8 cellular contexts compared by ENCODE assay signal in genomic region chr10:71727429-71728217, GRCh38. TPM values are rescaled to one million over a fixed set of nuclear protein-coding genes. Genes with fewer than 3 reads are reported as not detected.
DNase-seq lines count a peak whose midpoint lies in the region; ATAC-seq lines count a peak whose summit lies in the region.

No MANE protein-coding gene starts in this region.

- H3K9me3 Mint-ChIP-seq in activated T-cell treated with anti-CD3 and anti-CD28 coated beads, Interleukin-2, amount 50 U/mL, for 24 hours: no peaks in the 10 kb centered on the region

- ATAC-seq in GM18520 (IDR thresholded peaks at IDR 0.05; ENCODE audit: unreplicated experiment) (peak; percentile 42), HG02763 (IDR thresholded peaks at IDR 0.05; ENCODE audit: unreplicated experiment) (peak; percentile 67), Right ventricle myocardium superior (ENCODE audit: poor library complexity) (peak; percentile 70)

- peak overlapping the region; percentile 64 for H3K4me3 Mint-ChIP-seq in activated T-cell treated with anti-CD3 and anti-CD28 coated beads, Interleukin-2, amount 50 U/mL, for 24 hours

- intact Hi-C loops in Right ventricle myocardium superior (cut with DNase I): loop anchor here (5.0 kb wide), 1 partner anchor 45 kb away; the partner anchor contains the start of gene VSIR

- peak overlapping the region; percentile 98 for H3K27ac Mint-ChIP-seq in activated T-cell treated with anti-CD3 and anti-CD28 coated beads, Interleukin-2, amount 50 U/mL, for 24 hours

- no peaks in the 10 kb centered on the region for H3K27me3 Mint-ChIP-seq in activated T-cell treated with anti-CD3 and anti-CD28 coated beads, Interleukin-2, amount 50 U/mL, for 24 hours

- H3K36me3 Mint-ChIP-seq in activated T-cell treated with anti-CD3 and anti-CD28 coated beads, Interleukin-2, amount 50 U/mL, for 24 hours (ENCODE audit: low read depth): no peaks in the 10 kb centered on the region

- DNase-seq in NCI-H2196 (lab: John Stamatoyannopoulos, UW; ENCODE audit: unreplicated experiment) (peak; percentile 3), Right ventricle myocardium superior (peak; percentile 83), NCI-H187 treated with DMSO at 0.1 percent for 48 hours (lab: John Stamatoyannopoulos, UW) (no peak), ecto neural progenitor cell (ENCODE audit: low spot score) (no peak)
- peak; percentile 80 for DNase-seq in activated T-cell treated with anti-CD3 and anti-CD28 coated beads, Interleukin-2, amount 50 U/mL, for 24 hours
- DNase-seq in stimulated activated CD4-positive, alpha-beta T cell treated with anti-CD3 and anti-CD28 coated beads, Interleukin-15, amount 100 ng/mL, for 24 hours: peak; percentile 77

- peaks cover 97% of the 10 kb centered on the region for H3K4me1 Mint-ChIP-seq in activated T-cell treated with anti-CD3 and anti-CD28 coated beads, Interleukin-2, amount 50 U/mL, for 24 hours (ENCODE audit: low read depth)

RNA-seq across cellular contexts. Expression of gene C10orf105, which starts 8.0 kb away (rescaled TPM):
- total RNA-seq in Right ventricle myocardium superior: 0.05 TPM

RNA-seq across cellular contexts. Expression of gene VSIR, which starts 45.7 kb away (rescaled TPM):
- total RNA-seq in Right ventricle myocardium superior: 116 TPM

Comparison
In these comparisons a context has a peak if more than half of its experiments do, and no peak if none do; other contexts are left out.
1. DNase-seq: peak in NCI-H2196 (single experiment), activated T-cell treated with anti-CD3 and anti-CD28 coated beads, Interleukin-2, amount 50 U/mL, for 24 hours (single experiment), Right ventricle myocardium superior (single experiment) and stimulated activated CD4-positive, alpha-beta T cell treated with anti-CD3 and anti-CD28 coated beads, Interleukin-15, amount 100 ng/mL, for 24 hours (single experiment); none in NCI-H187 treated with DMSO at 0.1 percent for 48 hours (single experiment) and ecto neural progenitor cell (single experiment).
2. Peak in every context shown above with its lines, with median percentiles within 50 percentile points of each other: ATAC-seq.